Comparison of ENCODE assay signal across 10 cellular contexts in the genomic region with DNA sequence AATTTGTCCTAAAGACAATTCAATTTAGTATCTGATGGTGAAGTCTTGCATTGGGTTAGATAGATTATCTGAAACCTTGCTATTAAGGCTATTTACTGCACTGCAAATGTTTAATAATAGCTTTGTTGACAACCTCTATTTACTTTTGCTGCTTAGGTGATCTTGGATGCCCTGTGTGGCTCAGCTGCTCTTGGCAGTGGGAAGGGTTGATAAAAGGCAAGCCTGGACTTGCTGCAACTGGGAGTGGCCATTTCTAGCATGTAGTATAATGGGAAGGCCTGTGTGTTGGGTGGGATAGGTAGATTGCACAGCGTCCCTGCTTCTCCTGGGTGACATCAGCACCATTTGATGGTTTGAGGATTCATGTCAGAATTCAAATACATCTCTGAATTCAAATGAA. TPM values are rescaled to one million over a fixed set of nuclear protein-coding genes. Genes with fewer than 3 reads are reported as not detected.
DNase-seq lines count a peak whose midpoint lies in the region; ATAC-seq, FAIRE-seq and TF ChIP-seq lines count a peak whose summit lies in the region.
"Had no signal": no experiment of that assay in that cellular context is flagged by ENCODE, and none has a peak within 500 bp of the region (broad histone marks: within the 10 kb centered on the region; RNA-seq: fewer than 3 reads in every experiment).

No MANE protein-coding gene starts in this region.

- H3K27ac ChIP-seq in pancreas = no peak overlapping the region

- DNase-seq in HAP-1 (ENCODE audit: low spot score in 2 of 2) (peak; percentile 17), NCI-H2196 treated with DMSO at 0.1 percent for 48 hours (lab: John Stamatoyannopoulos, UW; ENCODE audit: unreplicated experiment) (peak; percentile 84), choroid plexus epithelial cell (ENCODE audit: low read depth) (peak; percentile 63), pancreas (peak in 2 of 6 donors; percentile 52 to 64), RPMI8226 (no peak)
- DNase-seq: head of caudate nucleus had no signal

- H3K36me3 ChIP-seq in HAP-1 (replicated peaks) = no peaks in the 10 kb centered on the region
- no peaks in the 10 kb centered on the region for H3K36me3 ChIP-seq in pancreas

- TF ChIP-seq CTCF in choroid plexus epithelial cell (conservative IDR thresholded peaks at IDR 0.05; ENCODE audit: low read depth, low read length) = no peak
- no peak for TF ChIP-seq CTCF in pancreas (IDR thresholded peaks at IDR 0.05)

- no peak overlapping the region for H3K4me3 ChIP-seq in HAP-1
- no peak overlapping the region for H3K4me3 ChIP-seq in choroid plexus epithelial cell (ENCODE audit: low read depth, low read length)
- no peak overlapping the region for H3K4me3 ChIP-seq in pancreas

- in situ Hi-C loops in HAP-1 (cut with MboI; ENCODE audit: low sequenced_read_pairs) = no loop called here

- no peak for FAIRE-seq in pancreas (lab: Jason Lieb, UNC)
- FAIRE-seq: RCC 7860 had no signal

- H3K27me3 ChIP-seq in HAP-1 (ENCODE audit: low read depth) (no peaks in the 10 kb centered on the region), pancreas (no peaks in the 10 kb centered on the region)

- H3K4me1 ChIP-seq in HAP-1 = no peaks in the 10 kb centered on the region
- peaks cover 0 to 15% (median 0%) of the 10 kb centered on the region in 3 donors for H3K4me1 ChIP-seq in pancreas

- peak; percentile 47 to 94 (median 80) for ATAC-seq in pancreas
- no peak for ATAC-seq in GM18519 (IDR thresholded peaks at IDR 0.05; ENCODE audit: low FRiP score, unreplicated experiment)
- ATAC-seq in HG02763 (IDR thresholded peaks at IDR 0.05; ENCODE audit: unreplicated experiment) = no peak
- ATAC-seq in GM21381 (IDR thresholded peaks at IDR 0.05; ENCODE audit: unreplicated experiment) = no peak

- intact Hi-C loops in pancreas (cut with DNase I) = no loop called here

- 42 to 47% methylated on average over 1 of the region's 1 CpG for WGBS in pancreas, 2 donors

- H3K9me3 ChIP-seq in HAP-1 = no peaks in the 10 kb centered on the region
- H3K9me3 ChIP-seq in pancreas = no peaks in the 10 kb centered on the region

RNA-seq across cellular contexts. Expression of a gene that starts 49.1 kb away (rescaled TPM):
- total RNA-seq in pancreas = 1 to 10 TPM; 2.3 to 4.1 (median 2.5) TPM
- 1 to 10 TPM; 1.4 to 2.5 TPM for polyA plus RNA-seq in pancreas

Comparison
In these comparisons a context has a peak if more than half of its experiments do, and no peak if none do; other contexts are left out.
1. ATAC-seq: peak in pancreas (4 of 4); none in GM18519 (single experiment), HG02763 (single experiment) and GM21381 (single experiment).